13 cellular contexts compared by ENCODE assay signal in the genomic region with DNA sequence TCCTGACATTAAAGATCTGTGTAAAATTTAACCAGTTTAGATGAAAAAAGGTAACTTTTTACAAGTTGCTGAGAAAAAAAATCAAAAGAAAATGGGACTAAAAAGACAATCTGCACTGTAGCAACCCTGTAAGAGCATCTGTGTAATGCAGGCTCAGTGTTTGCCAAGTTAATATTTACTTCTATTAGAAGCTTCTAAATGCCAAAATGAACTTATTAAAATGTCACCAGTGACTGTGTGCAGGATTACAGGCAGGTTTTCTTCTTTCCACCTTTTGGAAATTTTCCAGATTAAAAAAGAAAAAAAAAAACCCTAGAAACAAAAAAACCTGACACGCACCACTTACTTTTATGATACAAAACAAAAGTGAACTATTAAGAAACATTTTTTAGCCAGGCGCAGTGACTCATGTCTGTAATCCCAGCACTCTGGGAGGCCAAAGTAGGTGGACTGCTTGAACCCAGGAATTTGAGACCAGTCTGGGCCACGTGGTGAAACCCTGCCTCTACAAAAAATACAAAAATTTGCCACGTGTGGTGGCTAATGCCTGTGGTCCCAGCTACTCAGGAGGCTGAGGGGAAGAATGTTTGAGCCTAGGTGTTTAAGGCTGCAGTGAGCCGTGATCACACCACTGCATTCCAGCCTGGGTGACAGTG.
DNase-seq lines count a peak whose midpoint lies in the region; ATAC-seq and TF ChIP-seq lines count a peak whose summit lies in the region.
"Had no signal": no experiment of that assay in that cellular context is flagged by ENCODE, and none has a peak within 500 bp of the region (broad histone marks: within the 10 kb centered on the region; RNA-seq: fewer than 3 reads in every experiment).

No MANE protein-coding gene starts in this region.

- no peak for TF ChIP-seq RAD21 in SK-N-SH (IDR thresholded peaks at IDR 0.05; ENCODE audit: low read length)

- H3K79me2 ChIP-seq in SK-N-SH (ENCODE audit: insufficient read depth) (no peaks in the 10 kb centered on the region), hepatocyte (no peaks in the 10 kb centered on the region)

- H3K4me3 ChIP-seq in SK-N-SH (ENCODE audit: low read depth in 2 of 2, low read length in 1 of 2) (no peak overlapping the region), hepatocyte (no peak overlapping the region), upper lobe of right lung (no peak overlapping the region), Peyer's patch (no peak overlapping the region), dorsolateral prefrontal cortex (no peak overlapping the region)

- no peak overlapping the region for H3K27ac ChIP-seq in SK-N-SH (ENCODE audit: low read depth in 2 of 2, low read length in 1 of 2)
- H3K27ac ChIP-seq in RWPE1: peak overlapping the region; percentile 78
- peak overlapping the region; percentile 90 for H3K27ac ChIP-seq in hepatocyte
- no peak overlapping the region for H3K27ac ChIP-seq in upper lobe of right lung
- H3K27ac ChIP-seq in Peyer's patch: no peak overlapping the region
- peak overlapping the region in 2 of 59 donors; percentile 5 to 15 for H3K27ac ChIP-seq in dorsolateral prefrontal cortex

- H3K4me1 ChIP-seq in SK-N-SH (ENCODE audit: control insufficient read depth in 1 of 2, insufficient read depth in 2 of 2, low read depth in 1 of 2, low read length in 1 of 2) (peaks cover 0 to 18% of the 10 kb centered on the region in 2 experiments; a peak in 1 of 4 replicates), hepatocyte (ENCODE audit: insufficient read depth) (peaks cover 21% of the 10 kb centered on the region), upper lobe of right lung (no peaks in the 10 kb centered on the region), Peyer's patch (no peaks in the 10 kb centered on the region)

- DNase-seq in SK-N-SH (no peak), RWPE1 (ENCODE audit: low spot score) (peak; percentile 50), hepatocyte (ENCODE audit: low spot score) (peak; percentile 32), upper lobe of right lung (no peak), Peyer's patch (no peak), dorsolateral prefrontal cortex (no peak)
- DNase-seq: activated CD4-positive, alpha-beta T cell treated with anti-CD3 and anti-CD28 coated beads, Interleukin-2, amount 50 U/mL, for 48 hours; activated gamma-delta T cell; H9; NCI-H2081; nephron progenitor cell had no signal

- H3K4me2 ChIP-seq in SK-N-SH (no peak overlapping the region), hepatocyte (no peak overlapping the region)

- H2AFZ ChIP-seq in SK-N-SH (ENCODE audit: low read depth) (no peak overlapping the region), hepatocyte (no peak overlapping the region)

- H3K36me3 ChIP-seq in SK-N-SH (replicated peaks in 1 of 2; ENCODE audit: control insufficient read depth in 1 of 2, insufficient read depth in 2 of 2, low read length in 1 of 2) (peaks cover 36 to 37% of the 10 kb centered on the region in 2 experiments), hepatocyte (replicated peaks; ENCODE audit: insufficient read depth, low read depth) (peaks cover 9% of the 10 kb centered on the region), upper lobe of right lung (peaks cover 87% of the 10 kb centered on the region), Peyer's patch (peaks cover 0 to 60% (median 0%) of the 10 kb centered on the region in 3 donors)

- TF ChIP-seq CTCF in SK-N-SH (IDR thresholded peaks at IDR 0.05): no peak
- TF ChIP-seq CTCF in RWPE1 (conservative IDR thresholded peaks at IDR 0.05; ENCODE audit: low read depth): no peak
- no peak for TF ChIP-seq CTCF in hepatocyte (IDR thresholded peaks at IDR 0.05; ENCODE audit: poor library complexity)
- no peak for TF ChIP-seq CTCF in upper lobe of right lung (IDR thresholded peaks at IDR 0.05)
- TF ChIP-seq CTCF in Peyer's patch (IDR thresholded peaks at IDR 0.05): no peak
- TF ChIP-seq CTCF in dorsolateral prefrontal cortex (IDR thresholded peaks at IDR 0.05 in 54 of 56, conservative IDR thresholded peaks at IDR 0.05 in 2 of 56; ENCODE audit: low read depth in 1 of 56, partially characterized antibody in 56 of 56): no peak

- ATAC-seq in SK-N-SH treated with all-trans-retinoic acid at 6 μM for 48 hours (peak; percentile 38), upper lobe of right lung (peak; percentile 15), GM21390 (IDR thresholded peaks at IDR 0.05; ENCODE audit: unreplicated experiment) (no peak)

- no peak for TF ChIP-seq EP300 in SK-N-SH (IDR thresholded peaks at IDR 0.05; ENCODE audit: borderline replicate concordance in 1 of 2, low read depth in 1 of 2, low read length in 1 of 2)

- no peak for TF ChIP-seq POLR2A in Peyer's patch (IDR thresholded peaks at IDR 0.05)

- POLR2A ChIA-PET in SK-N-SH (lab: Yijun Ruan, JAX) (no interaction called here), RWPE1 (lab: Yijun Ruan, JAX; ENCODE audit: low non-redundant PET) (no interaction called here)

- peaks cover 28% of the 10 kb centered on the region for H3F3A ChIP-seq in SK-N-SH (replicated peaks; ENCODE audit: insufficient read depth)

- no peak overlapping the region for H3K9ac ChIP-seq in SK-N-SH

- 57% methylated on average over 5 of the region's 5 CpGs for WGBS in SK-N-SH (ENCODE audit: low lambda C conversion rate)
- 60% methylated on average over 5 of the region's 5 CpGs for WGBS in hepatocyte (ENCODE audit: low lambda C conversion rate, missing lambda C conversion rate)

- intact Hi-C loops in upper lobe of right lung (cut with DNase I): no loop called here
- intact Hi-C loops in dorsolateral prefrontal cortex (cut with DNase I): no loop called here

- H3K27me3 ChIP-seq in SK-N-SH (ENCODE audit: insufficient read depth) (no peaks in the 10 kb centered on the region), hepatocyte (no peaks in the 10 kb centered on the region), upper lobe of right lung (no peaks in the 10 kb centered on the region), Peyer's patch (no peaks in the 10 kb centered on the region), dorsolateral prefrontal cortex (no peaks in the 10 kb centered on the region)

- H4K20me1 ChIP-seq in SK-N-SH (ENCODE audit: insufficient read depth) (no peaks in the 10 kb centered on the region), hepatocyte (ENCODE audit: insufficient read depth, poor library complexity, severe bottlenecking) (no peaks in the 10 kb centered on the region)

- H3K9me3 ChIP-seq in SK-N-SH (no peaks in the 10 kb centered on the region), hepatocyte (ENCODE audit: low read depth) (no peaks in the 10 kb centered on the region), upper lobe of right lung (no peaks in the 10 kb centered on the region), Peyer's patch (no peaks in the 10 kb centered on the region)

- CTCF ChIA-PET in SK-N-SH (lab: Yijun Ruan, JAX) (interaction anchor here (0.9 to 1.3 kb wide), 2 partner anchors 63 to 340 kb away, joined by 3 to 4 read pairs; no protein-coding TSS in a partner anchor), RWPE1 (lab: Yijun Ruan, JAX) (no interaction called here)

- H3K9me2 ChIP-seq in SK-N-SH (no peaks in the 10 kb centered on the region), hepatocyte (replicated peaks; ENCODE audit: insufficient read depth) (no peaks in the 10 kb centered on the region)

TF ChIP-seq in SK-N-SH treated with all-trans-retinoic acid at 6 μM for 48 hours, 23 proteins besides CTCF, POLR2A, EP300 and RAD21 (continues in another document):
- TF ChIP-seq PPARA (CRISPR knock-in tag; IDR thresholded peaks at IDR 0.05; ENCODE audit: borderline replicate concordance): no peak
- no peak for TF ChIP-seq ZNF565 (CRISPR knock-in tag; conservative IDR thresholded peaks at IDR 0.05; ENCODE audit: low read depth)
- TF ChIP-seq ZNF8 (CRISPR knock-in tag; IDR thresholded peaks at IDR 0.05): no peak
- no peak for TF ChIP-seq ESRRG (CRISPR knock-in tag; IDR thresholded peaks at IDR 0.05)
- TF ChIP-seq SNAI2 (CRISPR knock-in tag; IDR thresholded peaks at IDR 0.05): no peak
- no peak for TF ChIP-seq OSR1 (CRISPR knock-in tag; IDR thresholded peaks at IDR 0.05)

TF ChIP-seq in SK-N-SH, 30 proteins besides CTCF, POLR2A, EP300 and RAD21:
- TF ChIP-seq, protein P1, sequence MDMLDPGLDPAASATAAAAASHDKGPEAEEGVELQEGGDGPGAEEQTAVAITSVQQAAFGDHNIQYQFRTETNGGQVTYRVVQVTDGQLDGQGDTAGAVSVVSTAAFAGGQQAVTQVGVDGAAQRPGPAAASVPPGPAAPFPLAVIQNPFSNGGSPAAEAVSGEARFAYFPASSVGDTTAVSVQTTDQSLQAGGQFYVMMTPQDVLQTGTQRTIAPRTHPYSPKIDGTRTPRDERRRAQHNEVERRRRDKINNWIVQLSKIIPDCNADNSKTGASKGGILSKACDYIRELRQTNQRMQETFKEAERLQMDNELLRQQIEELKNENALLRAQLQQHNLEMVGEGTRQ (IDR thresholded peaks at IDR 0.05; ENCODE audit: borderline replicate concordance, low read depth, low read length): no peak
- no peak for TF ChIP-seq RFX5 (IDR thresholded peaks at IDR 0.05; ENCODE audit: low read length)
- no peak for TF ChIP-seq GATA2 (CRISPR knock-in tag; IDR thresholded peaks at IDR 0.05)
- TF ChIP-seq, protein P2, sequence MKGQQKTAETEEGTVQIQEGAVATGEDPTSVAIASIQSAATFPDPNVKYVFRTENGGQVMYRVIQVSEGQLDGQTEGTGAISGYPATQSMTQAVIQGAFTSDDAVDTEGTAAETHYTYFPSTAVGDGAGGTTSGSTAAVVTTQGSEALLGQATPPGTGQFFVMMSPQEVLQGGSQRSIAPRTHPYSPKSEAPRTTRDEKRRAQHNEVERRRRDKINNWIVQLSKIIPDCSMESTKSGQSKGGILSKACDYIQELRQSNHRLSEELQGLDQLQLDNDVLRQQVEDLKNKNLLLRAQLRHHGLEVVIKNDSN (IDR thresholded peaks at IDR 0.05; ENCODE audit: borderline replicate concordance, low read depth): no peak
- no peak for TF ChIP-seq MXI1 (IDR thresholded peaks at IDR 0.05; ENCODE audit: low read depth, low read length)
- TF ChIP-seq, protein P3, sequence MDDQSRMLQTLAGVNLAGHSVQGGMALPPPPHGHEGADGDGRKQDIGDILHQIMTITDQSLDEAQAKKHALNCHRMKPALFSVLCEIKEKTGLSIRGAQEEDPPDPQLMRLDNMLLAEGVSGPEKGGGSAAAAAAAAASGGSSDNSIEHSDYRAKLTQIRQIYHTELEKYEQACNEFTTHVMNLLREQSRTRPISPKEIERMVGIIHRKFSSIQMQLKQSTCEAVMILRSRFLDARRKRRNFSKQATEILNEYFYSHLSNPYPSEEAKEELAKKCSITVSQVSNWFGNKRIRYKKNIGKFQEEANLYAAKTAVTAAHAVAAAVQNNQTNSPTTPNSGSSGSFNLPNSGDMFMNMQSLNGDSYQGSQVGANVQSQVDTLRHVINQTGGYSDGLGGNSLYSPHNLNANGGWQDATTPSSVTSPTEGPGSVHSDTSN (IDR thresholded peaks at IDR 0.05): no peak
- TF ChIP-seq TEAD4 (IDR thresholded peaks at IDR 0.05; ENCODE audit: borderline replicate concordance, insufficient read depth): no peak
- no peak for TF ChIP-seq MEF2A (IDR thresholded peaks at IDR 0.05; ENCODE audit: borderline replicate concordance, low read depth)
- TF ChIP-seq TAF1 (IDR thresholded peaks at IDR 0.05; ENCODE audit: borderline replicate concordance, low read depth, low read length): no peak
- TF ChIP-seq ELF1 (IDR thresholded peaks at IDR 0.05): no peak
TF ChIP-seq in SK-N-SH: peak in this region for 0.

Comparison
In these comparisons a context has a peak if more than half of its experiments do, and no peak if none do; other contexts are left out.
1. DNase-seq: peak in RWPE1 (single experiment) and hepatocyte (single experiment); none in SK-N-SH (single experiment), upper lobe of right lung (single experiment), Peyer's patch (0 of 3) and dorsolateral prefrontal cortex (0 of 10).
2. H3K27ac ChIP-seq: peak in RWPE1 (single experiment) and hepatocyte (single experiment); none in SK-N-SH (0 of 2), upper lobe of right lung (single experiment) and Peyer's patch (0 of 4).